Comparison of ENCODE assay signal across 25 cellular contexts in the genomic region with DNA sequence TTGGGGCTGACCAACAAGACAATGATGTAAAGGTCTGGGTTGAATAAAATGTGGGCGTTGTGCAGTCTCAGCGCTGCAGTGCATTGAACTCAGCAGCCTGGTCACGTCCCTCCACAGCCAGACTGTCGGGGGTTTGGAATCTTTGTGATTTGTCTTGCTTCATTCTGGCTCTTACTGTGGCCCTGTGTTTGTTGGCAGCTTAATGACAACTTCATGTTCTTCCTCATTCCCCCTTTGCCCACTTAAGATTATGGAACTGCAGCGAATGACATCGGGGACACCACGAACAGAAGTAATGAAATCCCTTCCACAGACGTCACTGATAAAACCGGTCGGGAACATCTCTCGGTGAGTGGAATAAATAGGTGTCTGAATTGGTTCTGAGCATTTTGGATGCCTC.
"Had no signal": no experiment of that assay in that cellular context is flagged by ENCODE, and none has a peak within 500 bp of the region (broad histone marks: within the 10 kb centered on the region; RNA-seq: fewer than 3 reads in every experiment).

No MANE protein-coding gene starts in this region.

- H3K27ac ChIP-seq: lower lobe of right lung, neutrophil, parathyroid adenoma, psoas muscle, skin epidermis, stomach, thoracic aorta, tibial artery, uterus had no signal

- H3K36me3 ChIP-seq: lower lobe of right lung, neutrophil, stomach, thoracic aorta, uterus had no signal

- H3K79me2 ChIP-seq: parathyroid adenoma had no signal

- DNase-seq: head of caudate nucleus; hypothalamus; immature natural killer cell; kidney; lower lobe of right lung; mammary epithelial cell; mesenchymal stem cell; naive thymus-derived CD8-positive, alpha-beta T cell; occipital lobe; psoas muscle; stimulated activated CD4-positive, alpha-beta T cell treated with anti-CD3 and anti-CD28 coated beads, Interleukin-12 subunit alpha, Interleukin-12 subunit beta, amount 100 ng/mL, for 4 hours; stimulated activated CD4-positive, alpha-beta T cell treated with anti-CD3 and anti-CD28 coated beads, Interleukin-15, amount 100 ng/mL, for 24 hours; stimulated activated CD4-positive, alpha-beta T cell treated with anti-CD3 and anti-CD28 coated beads, Interleukin-2, amount 100 ng/mL, for 24 hours; stimulated activated CD4-positive, alpha-beta T cell treated with anti-CD3 and anti-CD28 coated beads, Interleukin-4, amount 100 ng/mL, for 1 hour; stimulated activated naive B cell treated with anti-CD40 and anti-IgM and Interleukin-4, amounts not matched to agents 10 μg/mL and 1 μg/mL and 100 μg/mL, for 72 hours; stimulated activated naive CD8-positive, alpha-beta T cell treated with anti-CD3 and anti-CD28 coated beads, Interleukin-15, Interleukin-2, amounts not matched to agents 100 U/mL and 50 U/mL, for 24 hours; stomach; tibial artery; trophoblast cell; uterus had no signal

- ATAC-seq: lower lobe of right lung; naive thymus-derived CD8-positive, alpha-beta T cell; psoas muscle; sciatic nerve; stimulated activated naive CD8-positive, alpha-beta T cell treated with anti-CD3 and anti-CD28 coated beads, Interleukin-15, Interleukin-2, amounts not matched to agents 100 U/mL and 50 U/mL, for 24 hours had no signal

- H3K9ac ChIP-seq: parathyroid adenoma had no signal

- H2AFZ ChIP-seq: parathyroid adenoma had no signal

- H3K9me3 ChIP-seq: lower lobe of right lung, neutrophil, psoas muscle, stomach, thoracic aorta, tibial artery, uterus had no signal

- H3K4me3 ChIP-seq: lower lobe of right lung, psoas muscle, skin epidermis, stomach, thoracic aorta, tibial artery, uterus had no signal

- H3K4me1 ChIP-seq: lower lobe of right lung, parathyroid adenoma, psoas muscle, stomach, uterus had no signal

- H3K27me3 ChIP-seq: neutrophil, tibial artery, uterus had no signal
